8 cellular contexts compared by ENCODE assay signal in the genomic region with DNA sequence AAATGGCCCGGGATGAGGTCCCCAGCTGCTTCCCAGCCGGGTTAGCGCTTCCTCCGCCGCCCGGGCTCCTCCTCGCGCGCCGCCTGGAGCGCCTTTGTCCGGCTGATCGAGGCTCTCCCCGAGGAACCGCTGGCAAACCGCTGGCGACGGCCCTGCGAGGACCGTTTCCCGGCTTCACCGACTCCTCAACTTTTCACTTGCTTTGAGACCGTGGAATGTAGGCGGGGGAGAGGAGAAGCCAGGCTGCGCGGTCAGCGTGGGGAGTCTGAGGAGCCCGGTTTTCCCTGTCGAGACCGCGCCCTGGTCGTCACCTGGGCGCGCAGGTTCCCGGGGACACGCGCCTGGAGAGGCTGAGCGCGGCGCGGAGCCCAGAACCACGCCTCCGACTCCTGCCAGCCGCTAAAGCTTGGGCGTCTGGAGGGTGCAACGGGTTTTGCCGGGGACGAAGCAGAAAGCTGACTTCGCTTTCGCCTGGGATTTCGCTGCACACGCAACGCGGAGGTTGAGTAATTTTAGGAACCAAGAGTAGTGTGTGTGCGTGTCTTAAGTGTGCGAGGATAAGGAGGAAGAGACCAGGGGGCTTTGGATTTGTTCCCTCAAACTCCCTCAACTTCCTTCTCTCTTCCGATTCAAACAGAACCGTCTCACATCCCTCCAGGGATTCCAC. TPM values are rescaled to one million over a fixed set of nuclear protein-coding genes. Genes with fewer than 3 reads are reported as not detected.
DNase-seq lines count a peak whose midpoint lies in the region; ATAC-seq and TF ChIP-seq lines count a peak whose summit lies in the region.

No MANE protein-coding gene starts in this region.

- H3K4me1 ChIP-seq in PC-3 (ENCODE audit: insufficient read depth, low read length) = peaks cover 25% of the 10 kb centered on the region
- peaks cover 0 to 27% (median 17%) of the 10 kb centered on the region in 9 donors for H3K4me1 ChIP-seq in heart right ventricle
- H3K4me1 ChIP-seq in trophoblast cell (ENCODE audit: control insufficient read depth in 1 of 2, insufficient read depth in 2 of 2, low read length in 2 of 2) = peaks cover 2% of the 10 kb centered on the region in 2 experiments

- H2AK5ac ChIP-seq in trophoblast cell (ENCODE audit: low read length) = no peak overlapping the region

- H3K27ac ChIP-seq in PC-3 (ENCODE audit: low read length) = peak overlapping the region; percentile 53
- peak overlapping the region; percentile 78 to 99 (median 97) for H3K27ac ChIP-seq in heart right ventricle
- no peak overlapping the region for H3K27ac ChIP-seq in trophoblast cell (ENCODE audit: low read depth, low read length)

- H3K79me1 ChIP-seq in trophoblast cell (ENCODE audit: low read length) = peaks cover 8% of the 10 kb centered on the region

- intact Hi-C loops in PC-3 (cut with micrococcal nuclease) (loop anchor here (1.0 to 10.0 kb wide), 5 partner anchors 80 to 374 kb away; a partner anchor contains a TSS), heart right ventricle (cut with DNase I) (loop anchor here in 6 of 10 donors (5.0 to 10.0 kb wide), 7 partner anchors 64 to 376 kb away; a partner anchor contains a TSS)

- H2BK5ac ChIP-seq in trophoblast cell (ENCODE audit: low read depth, low read length, poor library complexity) = no peak overlapping the region

- H3K4ac ChIP-seq in trophoblast cell (ENCODE audit: low read depth, low read length) = no peak overlapping the region

- BruUV-seq in PC-3 (replicated peaks; lab: Mats Ljungman, UMichigan) = no TSS peak

- no peaks in the 10 kb centered on the region for H3K9me3 Mint-ChIP-seq in activated naive CD8-positive, alpha-beta T cell treated with anti-CD3 and anti-CD28 coated beads, Interleukin-2, amount 50 U/mL, for 24 hours

- peak; percentile 14 for TF ChIP-seq POLR2A in GM19099 (IDR thresholded peaks at IDR 0.05; ENCODE audit: extremely low read depth, insufficient read length, low read depth)

- H4K20me1 ChIP-seq in PC-3 (ENCODE audit: low read length) = no peaks in the 10 kb centered on the region

- no peak overlapping the region for H2BK120ac ChIP-seq in trophoblast cell (ENCODE audit: insufficient read depth, low read length, poor library complexity)

- WGBS in heart right ventricle, 2 donors = 0% methylated on average over 48 to 58 of the region's 58 CpGs
- no CpG with 5 or more reads among the region's 58 CpGs for WGBS in trophoblast cell (ENCODE audit: extremely low coverage, insufficient coverage, insufficient read length)

- ATAC-seq in HG03342 (IDR thresholded peaks at IDR 0.05; ENCODE audit: unreplicated experiment) (peak; percentile 4), PC-3 (peak; percentile 49), heart right ventricle (peak; percentile 10 to 51 (median 27))
- ATAC-seq in activated naive CD8-positive, alpha-beta T cell treated with anti-CD3 and anti-CD28 coated beads, Interleukin-2, amount 50 U/mL, for 24 hours = peak; percentile 42

- H3K23ac ChIP-seq in trophoblast cell (ENCODE audit: low read length) = no peak overlapping the region

- peak overlapping the region; percentile 90 for H3K4me2 ChIP-seq in PC-3 (ENCODE audit: low read length)
- peak overlapping the region; percentile 97 for H3K4me2 ChIP-seq in trophoblast cell (ENCODE audit: low read length)

- H3K9me3 ChIP-seq in PC-3 (ENCODE audit: low read length) (no peaks in the 10 kb centered on the region), heart right ventricle (no peaks in the 10 kb centered on the region), trophoblast cell (ENCODE audit: insufficient read depth, low read depth, low read length) (no peaks in the 10 kb centered on the region)

- H2AFZ ChIP-seq in PC-3 (ENCODE audit: low read length) = peak overlapping the region; percentile 82
- peak overlapping the region; percentile 20 for H2AFZ ChIP-seq in trophoblast cell (ENCODE audit: insufficient read depth, low read length, poor library complexity)

- peak overlapping the region; percentile 12 for H3K18ac ChIP-seq in trophoblast cell (ENCODE audit: low read length)

- H3K36me3 Mint-ChIP-seq in activated naive CD8-positive, alpha-beta T cell treated with anti-CD3 and anti-CD28 coated beads, Interleukin-2, amount 50 U/mL, for 24 hours (ENCODE audit: low read depth) = peaks cover 2% of the 10 kb centered on the region

- H3K4me3 ChIP-seq in PC-3 (ENCODE audit: low read length) = peak overlapping the region; percentile 84
- peak overlapping the region; percentile 65 to 96 (median 90) for H3K4me3 ChIP-seq in heart right ventricle
- peak overlapping the region; percentile 86 for H3K4me3 ChIP-seq in trophoblast cell (ENCODE audit: low read depth, low read length)

- no peaks in the 10 kb centered on the region for H3F3A ChIP-seq in PC-3 (ENCODE audit: low read length, unreplicated experiment)

- H3K36me3 ChIP-seq in PC-3 (ENCODE audit: low read depth, low read length) (no peaks in the 10 kb centered on the region), heart right ventricle (no peaks in the 10 kb centered on the region), trophoblast cell (ENCODE audit: control insufficient read depth in 1 of 2, insufficient read depth in 2 of 2, low read length in 2 of 2) (no peaks in the 10 kb centered on the region)

- H3K9ac ChIP-seq in PC-3 (ENCODE audit: low read length) (peak overlapping the region; percentile 75), trophoblast cell (ENCODE audit: low read length) (peak overlapping the region; percentile 54)

- H3K27me3 Mint-ChIP-seq in activated naive CD8-positive, alpha-beta T cell treated with anti-CD3 and anti-CD28 coated beads, Interleukin-2, amount 50 U/mL, for 24 hours = peaks cover 10% of the 10 kb centered on the region

- no peak overlapping the region for H2BK12ac ChIP-seq in trophoblast cell (ENCODE audit: low read length)

- peaks cover 52% of the 10 kb centered on the region for H3K79me2 ChIP-seq in PC-3 (ENCODE audit: low read length)
- peaks cover 3% of the 10 kb centered on the region for H3K79me2 ChIP-seq in trophoblast cell (ENCODE audit: control insufficient read depth, insufficient read depth, low read length, poor library complexity)

- H3K27ac Mint-ChIP-seq in activated naive CD8-positive, alpha-beta T cell treated with anti-CD3 and anti-CD28 coated beads, Interleukin-2, amount 50 U/mL, for 24 hours = peak overlapping the region; percentile 79

- POLR2A ChIA-PET in PC-3 (lab: Charles Lee; ENCODE audit: unreplicated experiment) = interaction anchor here (0.6 kb wide), 1 partner anchor 34 kb away, joined by 3 read pairs; no protein-coding TSS in a partner anchor

- no peak overlapping the region for H4K12ac ChIP-seq in trophoblast cell (ENCODE audit: low read depth, low read length)

- TF ChIP-seq CTCF in PC-3 (conservative IDR thresholded peaks at IDR 0.05; ENCODE audit: low read depth, low read length) (no peak), heart right ventricle (IDR thresholded peaks at IDR 0.05) (no peak)

- peak overlapping the region; percentile 4 for H3K14ac ChIP-seq in trophoblast cell (ENCODE audit: low read length)

- no peaks in the 10 kb centered on the region for H3K27me3 ChIP-seq in PC-3 (ENCODE audit: low read length)
- H3K27me3 ChIP-seq in heart right ventricle = no peaks in the 10 kb centered on the region
- no peaks in the 10 kb centered on the region for H3K27me3 ChIP-seq in trophoblast cell (ENCODE audit: insufficient read depth, low read length)

- H3K4me1 Mint-ChIP-seq in activated naive CD8-positive, alpha-beta T cell treated with anti-CD3 and anti-CD28 coated beads, Interleukin-2, amount 50 U/mL, for 24 hours = peaks cover 27% of the 10 kb centered on the region

- H3K9me2 ChIP-seq in PC-3 (replicated peaks; ENCODE audit: low read length) = no peaks in the 10 kb centered on the region

- H4K91ac ChIP-seq in trophoblast cell (ENCODE audit: low read depth, low read length) = peak overlapping the region; percentile 20

- peak; percentile 93 for DNase-seq in CD1c-positive myeloid dendritic cell (ENCODE audit: extremely low spot score)
- DNase-seq in PC-3 = peak; percentile 58
- peak; percentile 52 for DNase-seq in activated naive CD8-positive, alpha-beta T cell treated with anti-CD3 and anti-CD28 coated beads, Interleukin-2, amount 50 U/mL, for 24 hours
- peak; percentile 51 to 63 for DNase-seq in heart right ventricle
- DNase-seq in trophoblast cell = peak; percentile 46 to 55
- DNase-seq in NOMO-1 treated with dmso at 0.1 percent for 144 hours (lab: John Stamatoyannopoulos, UW; ENCODE audit: unreplicated experiment) = no peak

- peak overlapping the region; percentile 86 for H3K4me3 Mint-ChIP-seq in activated naive CD8-positive, alpha-beta T cell treated with anti-CD3 and anti-CD28 coated beads, Interleukin-2, amount 50 U/mL, for 24 hours

- CTCF ChIA-PET in PC-3 (lab: Charles Lee) = no interaction called here

- no peak overlapping the region for H4K8ac ChIP-seq in trophoblast cell (ENCODE audit: low read depth, low read length)

RNA-seq across cellular contexts. Expression of a gene that starts 7.3 kb away (rescaled TPM):
- 4.5 and 5.9 TPM in 2 replicates for total RNA-seq in PC-3 (2014; rRNA removed)
- 10 to 100 TPM in 1 of 10 donors, 1 to 10 TPM in 9; 4.7 to 11.0 (median 8.1) TPM for total RNA-seq in heart right ventricle
- 1 to 10 TPM; 1.2 to 2.7 TPM for polyA plus RNA-seq in heart right ventricle
- polyA plus RNA-seq in trophoblast cell (2013) = 1.6 TPM in 2 replicates
